In the genomic region with DNA sequence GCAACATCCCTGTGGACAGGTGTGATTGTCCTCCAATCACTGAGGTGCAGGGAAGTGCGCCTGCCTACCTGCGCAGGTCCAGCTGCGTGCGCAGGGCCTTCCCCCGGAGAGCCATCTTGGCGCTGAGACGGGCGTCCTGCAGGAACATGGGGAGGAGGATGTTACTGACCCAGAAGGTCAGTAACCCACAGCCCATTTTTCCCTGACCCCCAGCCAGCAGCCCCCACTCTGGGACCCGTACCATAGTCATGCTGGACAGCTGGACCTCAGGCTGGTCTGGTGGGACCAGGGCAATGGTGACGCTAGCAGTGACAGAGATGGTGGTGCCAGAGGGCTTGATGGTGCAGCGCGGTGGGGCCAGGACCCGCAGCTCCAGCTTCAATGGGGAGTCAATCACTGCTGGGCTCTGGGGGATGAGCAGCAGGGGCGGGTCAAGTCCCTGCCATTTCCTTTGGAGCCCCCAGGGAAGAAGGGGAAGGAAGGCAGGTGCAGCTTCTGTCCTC, we compare ENCODE assay signal across 30 cellular contexts.
"Had no signal": no experiment of that assay in that cellular context is flagged by ENCODE, and none has a peak within 500 bp of the region (broad histone marks: within the 10 kb centered on the region; RNA-seq: fewer than 3 reads in every experiment).

No MANE protein-coding gene starts in this region.

- H3K9ac ChIP-seq: parathyroid adenoma had no signal

- H3K27ac Mint-ChIP-seq: activated CD4-positive, alpha-beta T cell treated with anti-CD3 and anti-CD28 coated beads for 36 hours; activated CD8-positive, alpha-beta memory T cell treated with anti-CD3 and anti-CD28 coated beads, Interleukin-2, amount 10 ng/mL, durations not matched to agents 7 days and 5 days; activated CD8-positive, alpha-beta T cell treated with anti-CD3 and anti-CD28 coated beads, Interleukin-2, amount 10 ng/mL, durations not matched to agents 7 days and 5 days; activated naive CD8-positive, alpha-beta T cell treated with anti-CD3 and anti-CD28 coated beads for 36 hours; brain; stimulated activated effector memory CD8-positive, alpha-beta T cell treated with anti-CD3 and anti-CD28 coated beads, Interleukin-12 subunit alpha, Interleukin-12 subunit beta, amount 100 ng/mL, for 72 hours; stimulated activated naive CD8-positive, alpha-beta T cell treated with anti-CD3 and anti-CD28 coated beads, Interleukin-15, amount 100 ng/mL, for 72 hours; T-helper 2 cell treated with Interferon-gamma antibody and Interleukin-4, amounts not matched to agents 5 μg/mL and 100 μg/mL, for 36 hours; type B pancreatic cell had no signal

- H3K4me3 ChIP-seq: ascending aorta, cardiac muscle cell, psoas muscle, sigmoid colon, uterus had no signal

- FAIRE-seq: small intestine had no signal

- H3K4me1 Mint-ChIP-seq: activated CD4-positive, alpha-beta T cell treated with anti-CD3 and anti-CD28 coated beads for 36 hours; activated CD8-positive, alpha-beta memory T cell treated with anti-CD3 and anti-CD28 coated beads, Interleukin-2, amount 10 ng/mL, durations not matched to agents 7 days and 5 days; activated naive CD8-positive, alpha-beta T cell treated with anti-CD3 and anti-CD28 coated beads for 36 hours; brain; naive thymus-derived CD8-positive, alpha-beta T cell; neural crest cell; stimulated activated effector memory CD8-positive, alpha-beta T cell treated with anti-CD3 and anti-CD28 coated beads, Interleukin-12 subunit alpha, Interleukin-12 subunit beta, amount 100 ng/mL, for 72 hours; stimulated activated naive CD8-positive, alpha-beta T cell treated with anti-CD3 and anti-CD28 coated beads, Interleukin-15, amount 100 ng/mL, for 72 hours had no signal

- H3K79me2 ChIP-seq: parathyroid adenoma had no signal

- H3K27ac ChIP-seq: ascending aorta, cardiac muscle cell, parathyroid adenoma, psoas muscle, sigmoid colon, uterus had no signal

- H3K9me3 ChIP-seq: ascending aorta, psoas muscle, sigmoid colon, uterus had no signal

- H2AFZ ChIP-seq: parathyroid adenoma had no signal

- H3K36me3 ChIP-seq: uterus had no signal

- ATAC-seq: activated CD4-positive, alpha-beta T cell treated with anti-CD3 and anti-CD28 coated beads for 36 hours; activated CD8-positive, alpha-beta memory T cell treated with anti-CD3 and anti-CD28 coated beads, Interleukin-2, amount 10 ng/mL, durations not matched to agents 7 days and 5 days; activated CD8-positive, alpha-beta T cell treated with anti-CD3 and anti-CD28 coated beads, Interleukin-2, amount 10 ng/mL, durations not matched to agents 7 days and 5 days; effector memory CD8-positive, alpha-beta T cell; naive thymus-derived CD8-positive, alpha-beta T cell; psoas muscle; stimulated activated effector memory CD8-positive, alpha-beta T cell treated with anti-CD3 and anti-CD28 coated beads, Interleukin-12 subunit alpha, Interleukin-12 subunit beta, amount 100 ng/mL, for 72 hours; stimulated activated naive CD8-positive, alpha-beta T cell treated with anti-CD3 and anti-CD28 coated beads, Interleukin-15, amount 100 ng/mL, for 72 hours had no signal

- DNase-seq: activated CD4-positive, alpha-beta T cell treated with anti-CD3 and anti-CD28 coated beads for 36 hours; activated CD4-positive, CD25-positive, alpha-beta regulatory T cell; activated CD8-positive, alpha-beta memory T cell treated with anti-CD3 and anti-CD28 coated beads, Interleukin-2, amount 10 ng/mL, durations not matched to agents 7 days and 5 days; activated CD8-positive, alpha-beta T cell treated with anti-CD3 and anti-CD28 coated beads, Interleukin-2, amount 10 ng/mL, durations not matched to agents 7 days and 5 days; activated naive CD4-positive, alpha-beta T cell treated with Interleukin-2 at 50 U/mL for 16 hours; activated naive CD8-positive, alpha-beta T cell treated with anti-CD3 and anti-CD28 coated beads for 36 hours; activated T-cell treated with anti-CD3 and anti-CD28 coated beads, Interleukin-2, amount 50 U/mL, for 48 hours; cortex of kidney; effector memory CD8-positive, alpha-beta T cell; erythroblast; head of caudate nucleus; hippocampal formation; midbrain; naive thymus-derived CD8-positive, alpha-beta T cell; occipital lobe; sigmoid colon; small intestine; stimulated activated CD4-positive, alpha-beta T cell treated with anti-CD3 and anti-CD28 coated beads, Interleukin-4, amount 100 ng/mL, for 24 hours; stimulated activated naive CD8-positive, alpha-beta T cell treated with anti-CD3 and anti-CD28 coated beads, Interleukin-15, amount 100 ng/mL, for 72 hours; substantia nigra; uterus had no signal

- H3K36me3 Mint-ChIP-seq: activated CD8-positive, alpha-beta memory T cell treated with anti-CD3 and anti-CD28 coated beads, Interleukin-2, amount 10 ng/mL, durations not matched to agents 7 days and 5 days; activated naive CD8-positive, alpha-beta T cell treated with anti-CD3 and anti-CD28 coated beads for 36 hours had no signal

- H3K27me3 ChIP-seq: ascending aorta, cardiac muscle cell, sigmoid colon, uterus had no signal

- H3K27me3 Mint-ChIP-seq: activated CD4-positive, alpha-beta T cell treated with anti-CD3 and anti-CD28 coated beads for 36 hours; activated CD8-positive, alpha-beta memory T cell treated with anti-CD3 and anti-CD28 coated beads, Interleukin-2, amount 10 ng/mL, durations not matched to agents 7 days and 5 days; activated naive CD8-positive, alpha-beta T cell treated with anti-CD3 and anti-CD28 coated beads for 36 hours; brain; effector memory CD8-positive, alpha-beta T cell; naive thymus-derived CD8-positive, alpha-beta T cell; stimulated activated naive CD8-positive, alpha-beta T cell treated with anti-CD3 and anti-CD28 coated beads, Interleukin-15, amount 100 ng/mL, for 72 hours; type B pancreatic cell had no signal

- H3K9me3 Mint-ChIP-seq: activated naive CD8-positive, alpha-beta T cell treated with anti-CD3 and anti-CD28 coated beads for 36 hours; effector memory CD8-positive, alpha-beta T cell; naive thymus-derived CD8-positive, alpha-beta T cell; neural crest cell; stimulated activated effector memory CD8-positive, alpha-beta T cell treated with anti-CD3 and anti-CD28 coated beads, Interleukin-12 subunit alpha, Interleukin-12 subunit beta, amount 100 ng/mL, for 72 hours; stimulated activated naive CD8-positive, alpha-beta T cell treated with anti-CD3 and anti-CD28 coated beads, Interleukin-15, amount 100 ng/mL, for 72 hours; T-helper 2 cell treated with Interferon-gamma antibody and Interleukin-4, amounts not matched to agents 5 μg/mL and 100 μg/mL, for 36 hours; type B pancreatic cell had no signal

- H3K4me1 ChIP-seq: ascending aorta, parathyroid adenoma, psoas muscle, sigmoid colon, uterus had no signal

- H3K4me3 Mint-ChIP-seq: activated CD4-positive, alpha-beta T cell treated with anti-CD3 and anti-CD28 coated beads for 36 hours; activated CD8-positive, alpha-beta memory T cell treated with anti-CD3 and anti-CD28 coated beads, Interleukin-2, amount 10 ng/mL, durations not matched to agents 7 days and 5 days; activated CD8-positive, alpha-beta T cell treated with anti-CD3 and anti-CD28 coated beads, Interleukin-2, amount 10 ng/mL, durations not matched to agents 7 days and 5 days; activated naive CD8-positive, alpha-beta T cell treated with anti-CD3 and anti-CD28 coated beads for 36 hours; brain; effector memory CD8-positive, alpha-beta T cell; naive thymus-derived CD8-positive, alpha-beta T cell; neural crest cell; stimulated activated effector memory CD8-positive, alpha-beta T cell treated with anti-CD3 and anti-CD28 coated beads, Interleukin-12 subunit alpha, Interleukin-12 subunit beta, amount 100 ng/mL, for 72 hours; stimulated activated naive CD8-positive, alpha-beta T cell treated with anti-CD3 and anti-CD28 coated beads, Interleukin-15, amount 100 ng/mL, for 72 hours; T-helper 2 cell treated with Interferon-gamma antibody and Interleukin-4, amounts not matched to agents 5 μg/mL and 100 μg/mL, for 36 hours; type B pancreatic cell had no signal
